Comparison of ENCODE assay signal across 1 cellular context in genomic region chr10:100020161-100020882, GRCh38.
TF ChIP-seq lines count a peak whose summit lies in the region.

No MANE protein-coding gene starts in this region.

TF ChIP-seq in WTC11, 78 proteins besides CTCF, POLR2A, EP300 and RAD21 (continued from another document):
- TF ChIP-seq ZNF263 (CRISPR knock-in tag; IDR thresholded peaks at IDR 0.05; ENCODE audit: low read depth): no peak
- TF ChIP-seq SMAD4 (CRISPR knock-in tag; IDR thresholded peaks at IDR 0.05): no peak
